1 cellular context compared by ENCODE assay signal in the genomic region with DNA sequence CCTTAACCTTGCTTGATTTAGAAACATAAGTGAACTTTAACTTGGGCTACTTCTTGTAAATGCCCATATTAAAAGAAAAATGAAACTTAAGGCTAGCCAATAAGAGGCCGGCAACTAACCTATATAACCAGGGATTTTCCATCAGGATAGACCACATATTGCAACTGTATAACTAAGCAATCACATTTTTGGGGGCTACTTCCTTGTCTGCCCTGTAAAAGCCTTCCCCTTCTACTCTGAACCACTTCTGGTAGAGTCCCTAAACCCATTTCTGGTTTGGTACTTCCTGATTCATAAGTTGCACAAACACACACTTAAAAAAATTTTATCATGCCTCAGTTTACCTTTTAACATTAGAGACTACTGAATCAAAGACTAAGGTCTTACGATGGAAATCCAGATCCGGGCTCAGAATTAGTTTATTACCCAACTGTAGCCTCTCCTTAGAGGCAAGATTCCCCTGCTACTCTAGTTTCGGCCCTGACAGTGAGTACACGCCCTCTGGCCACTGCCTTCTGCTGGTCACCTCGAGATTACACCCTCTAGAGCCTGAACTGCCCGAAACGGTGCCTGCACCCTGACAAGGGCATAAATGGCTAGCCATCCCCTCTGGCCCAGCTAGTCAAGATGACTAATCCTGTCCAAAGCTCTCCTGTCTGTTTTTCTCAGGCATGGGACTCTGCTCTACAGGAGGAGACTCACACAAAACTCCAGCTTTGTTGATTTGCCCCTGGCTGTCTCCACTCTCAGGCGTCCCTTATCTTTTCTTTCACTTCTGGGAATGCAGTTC.
TF ChIP-seq lines count a peak whose summit lies in the region.

No MANE protein-coding gene starts in this region.

TF ChIP-seq in A549, 52 proteins besides CTCF, POLR2A, EP300 and RAD21 (continued from another document):
- TF ChIP-seq ZC3H11A (IDR thresholded peaks at IDR 0.05) = no peak
- no peak for TF ChIP-seq ZNF302 (CRISPR knock-in tag; IDR thresholded peaks at IDR 0.05)
- TF ChIP-seq BHLHE40 (IDR thresholded peaks at IDR 0.05; ENCODE audit: low read depth, low read length) = no peak
- TF ChIP-seq EHF (CRISPR knock-in tag; IDR thresholded peaks at IDR 0.05) = no peak
- TF ChIP-seq POLR2AphosphoS2 (conservative IDR thresholded peaks at IDR 0.05; ENCODE audit: low read length) = no peak
- TF ChIP-seq, protein P1, sequence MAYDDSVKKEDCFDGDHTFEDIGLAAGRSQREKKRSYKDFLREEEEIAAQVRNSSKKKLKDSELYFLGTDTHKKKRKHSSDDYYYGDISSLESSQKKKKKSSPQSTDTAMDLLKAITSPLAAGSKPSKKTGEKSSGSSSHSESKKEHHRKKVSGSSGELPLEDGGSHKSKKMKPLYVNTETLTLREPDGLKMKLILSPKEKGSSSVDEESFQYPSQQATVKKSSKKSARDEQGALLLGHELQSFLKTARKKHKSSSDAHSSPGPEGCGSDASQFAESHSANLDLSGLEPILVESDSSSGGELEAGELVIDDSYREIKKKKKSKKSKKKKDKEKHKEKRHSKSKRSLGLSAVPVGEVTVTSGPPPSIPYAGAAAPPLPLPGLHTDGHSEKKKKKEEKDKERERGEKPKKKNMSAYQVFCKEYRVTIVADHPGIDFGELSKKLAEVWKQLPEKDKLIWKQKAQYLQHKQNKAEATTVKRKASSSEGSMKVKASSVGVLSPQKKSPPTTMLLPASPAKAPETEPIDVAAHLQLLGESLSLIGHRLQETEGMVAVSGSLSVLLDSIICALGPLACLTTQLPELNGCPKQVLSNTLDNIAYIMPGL (CRISPR knock-in tag; IDR thresholded peaks at IDR 0.05; ENCODE audit: borderline replicate concordance) = no peak
- no peak for TF ChIP-seq HDAC2 (IDR thresholded peaks at IDR 0.05)
- TF ChIP-seq, protein P2, sequence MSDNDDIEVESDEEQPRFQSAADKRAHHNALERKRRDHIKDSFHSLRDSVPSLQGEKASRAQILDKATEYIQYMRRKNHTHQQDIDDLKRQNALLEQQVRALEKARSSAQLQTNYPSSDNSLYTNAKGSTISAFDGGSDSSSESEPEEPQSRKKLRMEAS (IDR thresholded peaks at IDR 0.05) = no peak
- no peak for TF ChIP-seq RCOR1 (IDR thresholded peaks at IDR 0.05; ENCODE audit: low read depth, low read length)
- no peak for TF ChIP-seq SREBF2 (IDR thresholded peaks at IDR 0.05)
- TF ChIP-seq CBX8 (IDR thresholded peaks at IDR 0.05) = no peak
- no peak for TF ChIP-seq BCL3 (IDR thresholded peaks at IDR 0.05)
- TF ChIP-seq ZFP36 (IDR thresholded peaks at IDR 0.05; ENCODE audit: borderline replicate concordance, partially characterized antibody) = no peak
- TF ChIP-seq EHMT2 (IDR thresholded peaks at IDR 0.05; ENCODE audit: low read depth) = no peak
- TF ChIP-seq NR3C1 (IDR thresholded peaks at IDR 0.05) = no peak
